ENCODE assay signal across 15 cellular contexts in the genomic region with DNA sequence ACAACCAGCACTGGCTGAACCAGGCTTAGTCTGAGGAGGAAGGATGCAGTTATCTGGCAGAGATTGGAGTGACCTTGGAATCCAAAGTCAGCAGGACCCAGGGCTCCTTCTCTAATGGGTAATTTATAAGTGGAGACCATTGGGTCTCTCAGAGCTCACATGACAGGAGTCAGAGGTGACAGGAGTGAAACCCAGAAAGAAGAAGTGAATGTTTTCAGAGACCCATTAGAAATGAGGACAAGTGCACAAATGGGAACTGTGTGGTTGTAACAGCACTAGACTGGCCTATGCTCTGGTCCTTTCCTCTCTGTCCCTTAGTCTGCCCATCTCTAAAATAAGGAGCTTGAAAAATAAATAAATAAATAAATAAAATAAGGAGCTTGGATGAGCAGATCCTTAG.
DNase-seq lines count a peak whose midpoint lies in the region; ATAC-seq and TF ChIP-seq lines count a peak whose summit lies in the region.
"Had no signal": no experiment of that assay in that cellular context is flagged by ENCODE, and none has a peak within 500 bp of the region (broad histone marks: within the 10 kb centered on the region; RNA-seq: fewer than 3 reads in every experiment).

No MANE protein-coding gene starts in this region.

- H3K27ac ChIP-seq in OCI-LY7 (ENCODE audit: low read depth, low read length, poor library complexity, severe bottlenecking) = no peak overlapping the region
- H3K27ac ChIP-seq: HL-60, sigmoid colon, transverse colon had no signal

- DNase-seq in OCI-LY7 (ENCODE audit: low spot score) = peak; percentile 9
- no peak for DNase-seq in NCI-H1105 (lab: John Stamatoyannopoulos, UW)
- DNase-seq in COR-L47 (lab: John Stamatoyannopoulos, UW) = no peak
- DNase-seq in NK-92 treated with Interleukin-12 subunit alpha and Interleukin-12 subunit beta, amount 100 ng/mL, for 24 hours (lab: John Stamatoyannopoulos, UW) = no peak
- DNase-seq in KBM-7 = no peak
- DNase-seq: activated CD4-positive, alpha-beta T cell treated with anti-CD3 and anti-CD28 coated beads for 1 hour; activated effector memory CD4-positive, alpha-beta T cell treated with anti-CD3 and anti-CD28 coated beads, Interleukin-2, amount 50 U/mL, for 16 hours; CD4-positive, alpha-beta T cell; NCI-H82; sigmoid colon; transverse colon had no signal

- peaks cover 3% of the 10 kb centered on the region; the same call in 1 of the 2 replicates for H3K36me3 ChIP-seq in OCI-LY7 (ENCODE audit: insufficient read depth, low read length)
- H3K36me3 ChIP-seq: transverse colon had no signal

- no peak overlapping the region for H3K4me2 ChIP-seq in OCI-LY7 (ENCODE audit: low read length)

- CTCF ChIA-PET in OCI-LY7 (lab: Charles Lee; ENCODE audit: unreplicated experiment) = no interaction called here

- H3K9me2 ChIP-seq in OCI-LY7 (ENCODE audit: insufficient read depth, low read length) = no peaks in the 10 kb centered on the region

- in situ Hi-C loops in KBM-7 (cut with MboI; ENCODE audit: low pct_unique_long_range_greater_than_20kb, low sequenced_read_pairs) = no loop called here

- no peak overlapping the region for H2AFZ ChIP-seq in OCI-LY7 (ENCODE audit: low read length)

- POLR2A ChIA-PET in OCI-LY7 (lab: Charles Lee) = interaction anchor here (0.6 kb wide), 1 partner anchor 33 kb away, joined by 3 read pairs; no protein-coding TSS in a partner anchor

- ATAC-seq in GM18868 (IDR thresholded peaks at IDR 0.05; ENCODE audit: unreplicated experiment) = peak; percentile 90
- peak; percentile 81 for ATAC-seq in GM21515 (IDR thresholded peaks at IDR 0.05; ENCODE audit: unreplicated experiment)
- ATAC-seq in HG03060 (IDR thresholded peaks at IDR 0.05; ENCODE audit: low read depth, unreplicated experiment) = peak; percentile 68

- no peak overlapping the region for H3K4me3 ChIP-seq in OCI-LY7 (ENCODE audit: low read depth, low read length, poor library complexity, severe bottlenecking)
- H3K4me3 ChIP-seq: sigmoid colon, transverse colon had no signal

- H3K79me2 ChIP-seq in OCI-LY7 (ENCODE audit: insufficient read depth, low read depth, low read length) = no peaks in the 10 kb centered on the region

- no peaks in the 10 kb centered on the region for H3K9me3 ChIP-seq in OCI-LY7 (ENCODE audit: low read length)
- H3K9me3 ChIP-seq: sigmoid colon, transverse colon had no signal

- no TSS peak for BruUV-seq in OCI-LY7 (replicated peaks; lab: Mats Ljungman, UMichigan)

- H4K20me1 ChIP-seq in OCI-LY7 (ENCODE audit: insufficient read depth, low read length) = no peaks in the 10 kb centered on the region

- no peak for TF ChIP-seq CTCF in OCI-LY7 (conservative IDR thresholded peaks at IDR 0.05; ENCODE audit: low read length)

- intact Hi-C loops in OCI-LY7 (cut with micrococcal nuclease; ENCODE audit: unreplicated experiment) = no loop called here

- no peaks in the 10 kb centered on the region for H3K4me1 ChIP-seq in OCI-LY7 (ENCODE audit: insufficient read depth, low read length, poor library complexity, severe bottlenecking)
- H3K4me1 ChIP-seq: sigmoid colon, transverse colon had no signal
